Comparison of ENCODE assay signal across 9 cellular contexts in the genomic region with DNA sequence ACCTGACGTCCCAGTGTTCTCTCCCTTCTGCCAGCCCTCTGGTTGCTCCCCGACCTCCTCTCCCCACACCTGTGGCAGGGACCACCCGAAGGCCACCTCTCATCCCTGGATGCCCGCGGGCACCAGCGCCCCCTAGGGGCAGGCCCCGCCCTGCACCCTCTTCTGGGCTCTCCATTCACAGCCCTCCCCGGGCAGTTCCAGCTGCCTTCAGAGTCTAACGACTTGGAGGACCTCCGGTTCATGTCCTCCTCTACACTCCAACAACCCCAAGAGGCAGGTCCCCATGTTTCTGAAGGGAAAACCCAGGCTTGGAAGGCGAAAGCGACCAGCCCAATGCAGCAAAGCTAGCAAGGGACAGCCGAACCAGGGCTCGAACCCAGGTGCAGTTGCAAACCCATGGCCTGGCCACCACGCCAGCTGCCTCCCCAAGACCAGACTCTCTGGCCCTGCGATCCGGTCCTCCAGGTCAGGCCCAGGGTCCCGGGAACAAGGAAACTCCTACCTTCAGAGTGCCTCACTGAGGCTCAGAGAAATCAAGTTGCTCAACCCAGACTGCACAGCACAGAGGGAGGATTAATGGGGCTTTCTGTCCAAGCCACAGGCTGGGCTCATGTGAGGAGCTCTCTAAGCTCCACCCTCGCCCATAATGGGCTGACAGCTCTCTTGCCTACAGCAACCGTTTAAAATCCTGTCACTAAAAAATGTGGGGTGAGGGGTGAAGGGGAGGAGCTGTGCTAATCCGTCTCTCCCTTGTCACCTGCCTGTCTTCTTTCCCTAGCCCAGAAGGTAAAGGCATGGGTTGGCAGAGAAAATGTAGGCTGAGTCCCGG.
DNase-seq lines count a peak whose midpoint lies in the region; ATAC-seq and TF ChIP-seq lines count a peak whose summit lies in the region.
"Had no signal": no experiment of that assay in that cellular context is flagged by ENCODE, and none has a peak within 500 bp of the region (broad histone marks: within the 10 kb centered on the region; RNA-seq: fewer than 3 reads in every experiment).

No MANE protein-coding gene starts in this region.

- H3K36me3 ChIP-seq in GM23338 (ENCODE audit: insufficient read depth) = no peaks in the 10 kb centered on the region

- POLR2A ChIA-PET in activated CD8-positive, alpha-beta T cell treated with anti-CD3 and anti-CD28 coated beads for 36 hours (lab: Charles Lee) = interaction anchor here (1.1 to 1.5 kb wide), 2 partner anchors 20 kb away, joined by 3 read pairs; no protein-coding TSS in a partner anchor

- no peak overlapping the region for H3K27ac ChIP-seq in GM23338 (ENCODE audit: low read depth)

- no peaks in the 10 kb centered on the region for H3K9me3 Mint-ChIP-seq in GM23338
- H3K9me3 Mint-ChIP-seq in activated CD8-positive, alpha-beta T cell treated with anti-CD3 and anti-CD28 coated beads for 36 hours = no peaks in the 10 kb centered on the region
- H3K9me3 Mint-ChIP-seq: naive thymus-derived CD4-positive, alpha-beta T cell had no signal

- H3K4me3 Mint-ChIP-seq in GM23338 = no peak overlapping the region
- no peak overlapping the region for H3K4me3 Mint-ChIP-seq in activated CD8-positive, alpha-beta T cell treated with anti-CD3 and anti-CD28 coated beads for 36 hours
- H3K4me3 Mint-ChIP-seq: naive thymus-derived CD4-positive, alpha-beta T cell had no signal

- no peaks in the 10 kb centered on the region for H3K79me2 ChIP-seq in GM23338 (replicated peaks; ENCODE audit: insufficient read depth)

- DNase-seq in A172 (ENCODE audit: low spot score) = peak; percentile 49
- DNase-seq in GM23338 (ENCODE audit: low spot score) = peak; percentile 69
- DNase-seq in activated CD8-positive, alpha-beta T cell treated with anti-CD3 and anti-CD28 coated beads for 36 hours = peak; percentile 64
- DNase-seq in germinal center (ENCODE audit: low spot score) = peak; percentile 50
- DNase-seq in stimulated activated CD4-positive, alpha-beta T cell treated with anti-CD3 and anti-CD28 coated beads, Interleukin-4, amount 100 ng/mL, for 24 hours = peak; percentile 45
- no peak for DNase-seq in NCI-H774 (lab: John Stamatoyannopoulos, UW)
- DNase-seq in SHP77 (lab: John Stamatoyannopoulos, UW) = no peak

- peak; percentile 88 to 91 for TF ChIP-seq CTCF in GM23338 (conservative IDR thresholded peaks at IDR 0.05; ENCODE audit: low read depth in 2 of 2)
- TF ChIP-seq CTCF in activated CD8-positive, alpha-beta T cell treated with anti-CD3 and anti-CD28 coated beads for 36 hours (IDR thresholded peaks at IDR 0.05) = peak; percentile 88

- no peak overlapping the region for H3K4me3 ChIP-seq in GM23338

- peaks cover 23% of the 10 kb centered on the region for H3K4me1 Mint-ChIP-seq in GM23338
- peaks cover 14% of the 10 kb centered on the region for H3K4me1 Mint-ChIP-seq in activated CD8-positive, alpha-beta T cell treated with anti-CD3 and anti-CD28 coated beads for 36 hours (ENCODE audit: low read depth)

- H3K9me2 ChIP-seq in GM23338 (ENCODE audit: insufficient read depth) = no peaks in the 10 kb centered on the region

- peak; percentile 70 for ATAC-seq in GM23338
- peak; percentile 41 for ATAC-seq in activated CD8-positive, alpha-beta T cell treated with anti-CD3 and anti-CD28 coated beads for 36 hours
- ATAC-seq in HG03571 (IDR thresholded peaks at IDR 0.05; ENCODE audit: unreplicated experiment) = no peak
- ATAC-seq: naive thymus-derived CD4-positive, alpha-beta T cell had no signal

- H4K20me1 ChIP-seq in GM23338 (replicated peaks; ENCODE audit: insufficient read depth) = no peaks in the 10 kb centered on the region

- CTCF ChIA-PET in activated CD8-positive, alpha-beta T cell treated with anti-CD3 and anti-CD28 coated beads for 36 hours (lab: Charles Lee) = interaction anchor here (0.8 to 10.9 kb wide), 27 partner anchors 8 to 138 kb away, joined by 3 to 456 read pairs (median 4); partner anchors contain the start of gene ZBTB43

- no peak overlapping the region for H3K27ac Mint-ChIP-seq in GM23338
- no peak overlapping the region for H3K27ac Mint-ChIP-seq in activated CD8-positive, alpha-beta T cell treated with anti-CD3 and anti-CD28 coated beads for 36 hours
- H3K27ac Mint-ChIP-seq: naive thymus-derived CD4-positive, alpha-beta T cell had no signal

- no peaks in the 10 kb centered on the region for H3F3A ChIP-seq in GM23338 (replicated peaks; ENCODE audit: low read depth)

- H3K36me3 Mint-ChIP-seq in GM23338 (ENCODE audit: low read depth) = no peaks in the 10 kb centered on the region
- H3K36me3 Mint-ChIP-seq in activated CD8-positive, alpha-beta T cell treated with anti-CD3 and anti-CD28 coated beads for 36 hours (ENCODE audit: low read depth) = no peaks in the 10 kb centered on the region
- H3K36me3 Mint-ChIP-seq: naive thymus-derived CD4-positive, alpha-beta T cell had no signal

- H3K27me3 ChIP-seq in GM23338 (ENCODE audit: insufficient read depth) = peaks cover 26% of the 10 kb centered on the region

- intact Hi-C loops in activated CD8-positive, alpha-beta T cell treated with anti-CD3 and anti-CD28 coated beads for 36 hours (cut with micrococcal nuclease) = no loop called here

- H2AFZ ChIP-seq in GM23338 = peak overlapping the region; percentile 59

- H3K4me1 ChIP-seq in GM23338 (ENCODE audit: insufficient read depth) = peaks cover 3% of the 10 kb centered on the region

- H3K27me3 Mint-ChIP-seq in GM23338 (ENCODE audit: insufficient read depth, low read depth, poor library complexity) = peaks cover 36% of the 10 kb centered on the region
- peaks cover 19% of the 10 kb centered on the region for H3K27me3 Mint-ChIP-seq in activated CD8-positive, alpha-beta T cell treated with anti-CD3 and anti-CD28 coated beads for 36 hours

- no peak overlapping the region for H3K4me2 ChIP-seq in GM23338

TF ChIP-seq in GM23338, 12 proteins besides CTCF, POLR2A, EP300 and RAD21:
- TF ChIP-seq EZH2phosphoT487 (IDR thresholded peaks at IDR 0.05; ENCODE audit: unreplicated experiment) (no peak), STAT1 (IDR thresholded peaks at IDR 0.05; ENCODE audit: unreplicated experiment) (no peak), ZNF331 (CRISPR knock-in tag; IDR thresholded peaks at IDR 0.05; ENCODE audit: low read depth) (no peak), ZNF114 (CRISPR knock-in tag; IDR thresholded peaks at IDR 0.05) (no peak), JUNB (IDR thresholded peaks at IDR 0.05; ENCODE audit: unreplicated experiment) (no peak), NANOG (IDR thresholded peaks at IDR 0.05; ENCODE audit: borderline replicate concordance) (no peak), EZH2 (IDR thresholded peaks at IDR 0.05; ENCODE audit: low read depth, unreplicated experiment) (no peak)

Comparison
In these comparisons a context has a peak if more than half of its experiments do, and no peak if none do; other contexts are left out.
1. DNase-seq: peak in A172 (single experiment), GM23338 (single experiment), activated CD8-positive, alpha-beta T cell treated with anti-CD3 and anti-CD28 coated beads for 36 hours (single experiment), germinal center (single experiment) and stimulated activated CD4-positive, alpha-beta T cell treated with anti-CD3 and anti-CD28 coated beads, Interleukin-4, amount 100 ng/mL, for 24 hours (single experiment); none in NCI-H774 (single experiment) and SHP77 (0 of 2).